ENCODE assay signal across 21 cellular contexts in the genomic region with DNA sequence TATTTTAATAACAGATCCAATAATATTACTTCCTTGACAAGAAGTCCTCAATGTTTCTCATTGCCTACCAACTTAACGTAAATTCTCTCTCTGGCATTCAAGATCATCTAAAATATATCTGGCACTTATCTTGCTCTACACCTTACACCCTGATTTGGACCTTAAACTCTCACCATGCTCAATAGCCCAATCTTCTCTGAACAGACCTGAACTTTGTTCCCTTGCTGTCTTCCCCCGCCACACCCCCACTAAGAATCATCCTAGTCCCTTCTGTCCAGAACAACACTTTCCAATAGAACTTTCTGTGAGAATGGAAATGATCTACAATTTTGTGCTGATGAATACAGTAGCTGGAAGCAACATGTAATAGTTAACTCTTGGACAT. TPM values are rescaled to one million over a fixed set of nuclear protein-coding genes. Genes with fewer than 3 reads are reported as not detected.
A peak's percentile ranks its signal among the peaks of the same experiment; 100 is the strongest.
DNase-seq lines count a peak whose midpoint lies in the region; ATAC-seq, FAIRE-seq and TF ChIP-seq lines count a peak whose summit lies in the region.
"Had no signal": no experiment of that assay in that cellular context is flagged by ENCODE, and none has a peak within 500 bp of the region (broad histone marks: within the 10 kb centered on the region; RNA-seq: fewer than 3 reads in every experiment).

No MANE protein-coding gene starts in this region.

- no peak overlapping the region for H3K27ac Mint-ChIP-seq in stimulated activated memory B cell treated with anti-CD40 and anti-IgM and Interleukin-4, amounts not matched to agents 10 μg/mL and 1 μg/mL and 100 μg/mL, for 72 hours
- H3K27ac Mint-ChIP-seq: B cell; CD4-positive, CD25-positive, alpha-beta regulatory T cell; CD8-positive, alpha-beta T cell had no signal

- no peak for TF ChIP-seq POLR2A in K562 (conservative IDR thresholded peaks at IDR 0.05)

- no peak for TF ChIP-seq EP300 in K562 (IDR thresholded peaks at IDR 0.05; ENCODE audit: low read length)

- DNase-seq in K562 (ENCODE audit: extremely low read depth in 1 of 4, low spot score in 3 of 4) (no peak), left colon (no peak), NCI-H1417 (lab: John Stamatoyannopoulos, UW) (no peak)
- DNase-seq in effector CD8-positive, alpha-beta T cell (lab: John Stamatoyannopoulos, UW) = no peak
- DNase-seq: Caco-2; CD4-positive, CD25-positive, alpha-beta regulatory T cell; CD8-positive, alpha-beta T cell; DMS153; DND-41; GM23248; H7; HCEC 1CT had no signal

- in situ Hi-C loops in K562 (cut with MboI) = no loop called here

- intact Hi-C loops in K562 (cut with micrococcal nuclease) = no loop called here
- intact Hi-C loops in left colon (cut with DNase I, micrococcal nuclease) = no loop called here

- H3K4me3 ChIP-seq in OCI-LY3 (ENCODE audit: low read length) (no peak overlapping the region), K562 (no peak overlapping the region)
- H3K4me3 ChIP-seq: BLaER1, GM23248 had no signal

- CTCF ChIA-PET in K562 (lab: Yijun Ruan, JAX; ENCODE audit: low intra/inter-chr PET ratio) = no interaction called here

- H2AFZ ChIP-seq in OCI-LY3 (ENCODE audit: low read depth, low read length) (no peak overlapping the region), K562 (ENCODE audit: low read depth, low read length) (no peak overlapping the region)
- H2AFZ ChIP-seq: GM23248 had no signal

- ATAC-seq in K562 (0 out of 3 replicates have a peak, but pooled peaks have one; percentile 29), left colon (peak; percentile 53), HG03571 (IDR thresholded peaks at IDR 0.05; ENCODE audit: unreplicated experiment) (no peak)
- peak; percentile 5 for ATAC-seq in stimulated activated memory B cell treated with anti-CD40 and anti-IgM and Interleukin-4, amounts not matched to agents 10 μg/mL and 1 μg/mL and 100 μg/mL, for 72 hours
- ATAC-seq: CD8-positive, alpha-beta T cell had no signal

- H4K20me1 ChIP-seq in OCI-LY3 (ENCODE audit: insufficient read depth, low read length) (no peaks in the 10 kb centered on the region), K562 (replicated peaks; ENCODE audit: control insufficient read depth, insufficient read depth, low read length) (no peaks in the 10 kb centered on the region)
- H4K20me1 ChIP-seq: BLaER1 had no signal

- peaks cover 6% of the 10 kb centered on the region for H3K4me1 ChIP-seq in OCI-LY3 (ENCODE audit: low read length)
- H3K4me1 ChIP-seq in K562 (replicated peaks in 1 of 2; ENCODE audit: control insufficient read depth in 2 of 2, insufficient read depth in 2 of 2, low read length in 2 of 2) = no peaks in the 10 kb centered on the region
- H3K4me1 ChIP-seq: BLaER1 had no signal

- H3K9ac ChIP-seq in OCI-LY3 (ENCODE audit: low read length) (no peak overlapping the region), K562 (ENCODE audit: insufficient read depth in 1 of 2, low read depth in 2 of 2, low read length in 2 of 2) (no peak overlapping the region)
- H3K9ac ChIP-seq: BLaER1, GM23248 had no signal

- no peak overlapping the region for H3K4me3 Mint-ChIP-seq in stimulated activated memory B cell treated with anti-CD40 and anti-IgM and Interleukin-4, amounts not matched to agents 10 μg/mL and 1 μg/mL and 100 μg/mL, for 72 hours
- H3K4me3 Mint-ChIP-seq: B cell; CD4-positive, CD25-positive, alpha-beta regulatory T cell; CD8-positive, alpha-beta T cell had no signal

- 65% methylated on average over 2 of the region's 2 CpGs for WGBS in K562 (ENCODE audit: insufficient coverage, low coverage, missing lambda C conversion rate)

- POLR2A ChIA-PET in K562 (lab: Yijun Ruan, JAX) = no interaction called here

- H3K36me3 Mint-ChIP-seq in stimulated activated memory B cell treated with anti-CD40 and anti-IgM and Interleukin-4, amounts not matched to agents 10 μg/mL and 1 μg/mL and 100 μg/mL, for 72 hours = no peaks in the 10 kb centered on the region
- H3K36me3 Mint-ChIP-seq: CD4-positive, CD25-positive, alpha-beta regulatory T cell; CD8-positive, alpha-beta T cell had no signal

- TF ChIP-seq CTCF in OCI-LY3 (IDR thresholded peaks at IDR 0.05; ENCODE audit: low read depth, low read length) (no peak), K562 (IDR thresholded peaks at IDR 0.05 in 2 of 3, conservative IDR thresholded peaks at IDR 0.05 in 1 of 3; ENCODE audit: insufficient read depth in 2 of 3, low read depth in 1 of 3, low read length in 3 of 3) (no peak)

- peaks cover 16% of the 10 kb centered on the region for H3K27me3 Mint-ChIP-seq in stimulated activated memory B cell treated with anti-CD40 and anti-IgM and Interleukin-4, amounts not matched to agents 10 μg/mL and 1 μg/mL and 100 μg/mL, for 72 hours
- H3K27me3 Mint-ChIP-seq: CD4-positive, CD25-positive, alpha-beta regulatory T cell had no signal

- peaks cover 8% of the 10 kb centered on the region for H3K9me3 Mint-ChIP-seq in stimulated activated memory B cell treated with anti-CD40 and anti-IgM and Interleukin-4, amounts not matched to agents 10 μg/mL and 1 μg/mL and 100 μg/mL, for 72 hours

- BruUV-seq in K562 (replicated peaks; lab: Mats Ljungman, UMichigan) = no TSS peak

- TF ChIP-seq RAD21 in K562 (CRISPR knock-in tag; conservative IDR thresholded peaks at IDR 0.05 in 1 of 2, IDR thresholded peaks at IDR 0.05 in 1 of 2) = no peak

- H3K79me2 ChIP-seq in OCI-LY3 (ENCODE audit: low read length) (no peaks in the 10 kb centered on the region), K562 (ENCODE audit: control insufficient read depth, insufficient read depth, low read length) (no peaks in the 10 kb centered on the region)

- H3K36me3 ChIP-seq in OCI-LY3 (replicated peaks; ENCODE audit: low read depth, low read length) (no peaks in the 10 kb centered on the region), K562 (ENCODE audit: control insufficient read depth, insufficient read depth, low read length) (no peaks in the 10 kb centered on the region)
- H3K36me3 ChIP-seq: BLaER1 had no signal

- H3K27me3 ChIP-seq in OCI-LY3 (ENCODE audit: low read depth, low read length) = no peaks in the 10 kb centered on the region
- no peaks in the 10 kb centered on the region for H3K27me3 ChIP-seq in K562 (ENCODE audit: control insufficient read depth in 2 of 2, insufficient read depth in 2 of 2, low read length in 2 of 2)
- H3K27me3 ChIP-seq: BLaER1 had no signal

- no peak for FAIRE-seq in K562 (lab: Jason Lieb, UNC)
- FAIRE-seq: G401.6, GM19239, H1 had no signal

- H3K4me2 ChIP-seq in OCI-LY3 (ENCODE audit: low read length) (0 out of 2 replicates have a peak overlapping the region, but pooled peaks have one; percentile 9), K562 (ENCODE audit: insufficient read depth, low read length) (no peak overlapping the region)
- H3K4me2 ChIP-seq: BLaER1 had no signal

- H3K27ac ChIP-seq in OCI-LY3 (ENCODE audit: low read length) (no peak overlapping the region), K562 (ENCODE audit: extremely low read depth, low read depth, low read length) (no peak overlapping the region)
- H3K27ac ChIP-seq: BLaER1, C4-2B, GM23248 had no signal

- H3K9me3 ChIP-seq in OCI-LY3 (ENCODE audit: insufficient read depth, low read length) (no peaks in the 10 kb centered on the region), K562 (replicated peaks; ENCODE audit: control insufficient read depth, insufficient read depth, low read depth, low read length) (no peaks in the 10 kb centered on the region)

- no peaks in the 10 kb centered on the region for H3K4me1 Mint-ChIP-seq in stimulated activated memory B cell treated with anti-CD40 and anti-IgM and Interleukin-4, amounts not matched to agents 10 μg/mL and 1 μg/mL and 100 μg/mL, for 72 hours
- H3K4me1 Mint-ChIP-seq: B cell; CD4-positive, CD25-positive, alpha-beta regulatory T cell had no signal

- H3K9me1 ChIP-seq in K562 (ENCODE audit: control insufficient read depth, insufficient read depth, low read length) = no peaks in the 10 kb centered on the region

TF ChIP-seq in K562, 482 proteins besides CTCF, POLR2A, EP300 and RAD21:
- TF ChIP-seq TRIM24 (IDR thresholded peaks at IDR 0.05) = peak in 1 of 2 experiments; percentile 29; a peak in 1 of 4 replicates
- peak; percentile 17; the same call in 1 of the 2 replicates for TF ChIP-seq TAL1 (IDR thresholded peaks at IDR 0.05)
- TF ChIP-seq CBX3 (IDR thresholded peaks at IDR 0.05; ENCODE audit: borderline replicate concordance in 1 of 2, low read length in 2 of 2) = peak in 1 of 2 experiments; percentile 29; a peak in 1 of 3 replicates
- no peak for TF ChIP-seq ZBTB7A (IDR thresholded peaks at IDR 0.05; ENCODE audit: borderline replicate concordance, control insufficient read depth, low read depth, low read length)
- TF ChIP-seq CBFA2T3 (IDR thresholded peaks at IDR 0.05) = peak; percentile 65
- TF ChIP-seq, protein P1, sequence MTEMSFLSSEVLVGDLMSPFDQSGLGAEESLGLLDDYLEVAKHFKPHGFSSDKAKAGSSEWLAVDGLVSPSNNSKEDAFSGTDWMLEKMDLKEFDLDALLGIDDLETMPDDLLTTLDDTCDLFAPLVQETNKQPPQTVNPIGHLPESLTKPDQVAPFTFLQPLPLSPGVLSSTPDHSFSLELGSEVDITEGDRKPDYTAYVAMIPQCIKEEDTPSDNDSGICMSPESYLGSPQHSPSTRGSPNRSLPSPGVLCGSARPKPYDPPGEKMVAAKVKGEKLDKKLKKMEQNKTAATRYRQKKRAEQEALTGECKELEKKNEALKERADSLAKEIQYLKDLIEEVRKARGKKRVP (CRISPR knock-in tag; IDR thresholded peaks at IDR 0.05) = no peak
- TF ChIP-seq CBFA2T2 (conservative IDR thresholded peaks at IDR 0.05) = peak; percentile 36

RNA-seq across cellular contexts. Expression of a gene that starts 44.9 kb away (rescaled TPM):
- total RNA-seq in K562 (2011; cell fraction: chromatin; rRNA removed; ENCODE audit: low replicate concordance) = 18.7 and 47.0 TPM in 2 replicates
- 20.0 and 27.2 TPM in 2 replicates for total RNA-seq in K562 (2011; cell fraction: nucleolus; rRNA removed)
- total RNA-seq in K562 (2011; cell fraction: nucleoplasm; rRNA removed) = 30.1 and 34.5 TPM in 2 replicates
- 21.4 and 21.9 TPM in 2 replicates for total RNA-seq in K562 (2014; rRNA removed)
- 27.9 and 30.3 TPM in 2 replicates for total RNA-seq in K562 (2014; rRNA removed; fragmentation: Illumina TruSeq; extraction: Trizol)
- 17.5 and 18.1 TPM in 2 replicates for total RNA-seq in K562 (2015; rRNA removed; fragmentation: Illumina TruSeq; extraction: Trizol)
- total RNA-seq in K562 (2021) = 23.1 and 24.3 TPM in 2 replicates
- 17.0 and 20.4 TPM in 2 replicates for polyA plus RNA-seq in K562 (2011; rRNA removed)
- polyA plus RNA-seq in K562 (2011; cell fraction: cytosol; rRNA removed) = 9.4 and 13.7 TPM in 2 replicates
- polyA plus RNA-seq in K562 (2011; cell fraction: nucleus; rRNA removed) = 16.9 and 21.5 TPM in 2 replicates
- 10.0 and 11.2 TPM in 2 replicates for polyA plus RNA-seq in K562 (2012)
- 18.0 and 18.6 TPM in 2 replicates for polyA plus RNA-seq in K562 (2014; fragmentation: Illumina TruSeq; extraction: Trizol)
- polyA plus RNA-seq in K562 (2014; fragmentation: Nextera tagmentation; extraction: Ambion mirVana) = 1 to 10 TPM; 6.0 TPM
- 17.8 and 18.4 TPM in 2 replicates for polyA plus RNA-seq in K562 (2014; rRNA removed)
- polyA minus RNA-seq in K562 (2011; rRNA and poly(A)+ RNA removed) = 29.4 and 36.2 TPM in 2 replicates
- 18.5 and 21.0 TPM in 2 replicates for polyA minus RNA-seq in K562 (2011; cell fraction: cytosol; rRNA and poly(A)+ RNA removed)
- polyA minus RNA-seq in K562 (2011; cell fraction: nucleus; rRNA and poly(A)+ RNA removed) = 22.1 and 35.8 TPM in 2 replicates
- total RNA-seq in left colon = 10 to 100 TPM; 15.6 to 23.8 TPM
